8 cellular contexts compared by ENCODE assay signal in the genomic region with DNA sequence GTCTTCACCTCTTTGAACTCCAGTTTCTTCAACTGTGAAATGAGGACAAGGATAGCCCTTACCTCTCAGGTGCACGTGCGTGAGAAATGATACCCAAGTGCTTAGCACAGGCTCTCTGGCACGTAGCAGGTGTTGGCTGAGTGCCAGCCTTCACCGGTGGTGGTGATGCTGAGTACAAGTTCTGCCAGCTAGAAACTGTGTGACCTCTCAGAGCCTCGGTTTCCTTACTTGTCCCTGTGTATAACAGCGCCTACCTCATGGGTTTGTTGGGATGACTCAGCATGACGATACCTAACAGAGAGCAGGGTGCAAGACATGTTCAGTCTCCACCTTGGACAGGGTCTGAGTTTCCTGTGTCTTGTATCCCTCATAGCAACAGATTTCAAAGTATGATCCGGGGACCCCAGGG.
A peak's percentile ranks its signal among the peaks of the same experiment; 100 is the strongest.
DNase-seq lines count a peak whose midpoint lies in the region; ATAC-seq and TF ChIP-seq lines count a peak whose summit lies in the region.

No MANE protein-coding gene starts in this region.

- no peak for ATAC-seq in HG02981 (IDR thresholded peaks at IDR 0.05; ENCODE audit: unreplicated experiment)
- ATAC-seq in GM18519 (IDR thresholded peaks at IDR 0.05; ENCODE audit: low FRiP score, unreplicated experiment), result no peak

- H3K9me3 Mint-ChIP-seq in osteocyte (ENCODE audit: unreplicated experiment), result no peaks in the 10 kb centered on the region

- peak overlapping the region; percentile 25 to 72 for H3K27ac ChIP-seq in coronary artery

- DNase-seq in DMS153 (lab: John Stamatoyannopoulos, UW), result peak; percentile 80
- DNase-seq in NCI-H2029 (lab: John Stamatoyannopoulos, UW), result peak; percentile 85
- peak; percentile 77 for DNase-seq in coronary artery (ENCODE audit: low spot score)
- DNase-seq in osteocyte (ENCODE audit: extremely low spot score, unreplicated experiment), result peak; percentile 80
- no peak for DNase-seq in foreskin melanocyte
- no peak for DNase-seq in T-helper 9 cell

- peaks cover 2% of the 10 kb centered on the region for H3K36me3 Mint-ChIP-seq in osteocyte (ENCODE audit: unreplicated experiment)

- H3K4me3 ChIP-seq in coronary artery, result no peak overlapping the region

- TF ChIP-seq CTCF in coronary artery (IDR thresholded peaks at IDR 0.05) (no peak), osteocyte (IDR thresholded peaks at IDR 0.05) (no peak)

- H3K4me3 Mint-ChIP-seq in osteocyte (ENCODE audit: unreplicated experiment), result no peak overlapping the region

- no peaks in the 10 kb centered on the region for H3K4me1 Mint-ChIP-seq in osteocyte (ENCODE audit: unreplicated experiment)

- no peak overlapping the region for H3K27ac Mint-ChIP-seq in osteocyte (ENCODE audit: unreplicated experiment)

- no peaks in the 10 kb centered on the region for H3K27me3 Mint-ChIP-seq in osteocyte (ENCODE audit: unreplicated experiment)

Comparison
In these comparisons a context has a peak if more than half of its experiments do, and no peak if none do; other contexts are left out.
1. DNase-seq: peak in DMS153 (single experiment), NCI-H2029 (single experiment), coronary artery (single experiment) and osteocyte (single experiment); none in foreskin melanocyte (single experiment) and T-helper 9 cell (single experiment).